10 cellular contexts compared by ENCODE assay signal in genomic region chr1:54996869-54997710, GRCh38. TPM values are rescaled to one million over a fixed set of nuclear protein-coding genes. Genes with fewer than 3 reads are reported as not detected.
A peak's percentile ranks its signal among the peaks of the same experiment; 100 is the strongest.
DNase-seq lines count a peak whose midpoint lies in the region; ATAC-seq and TF ChIP-seq lines count a peak whose summit lies in the region.
"Had no signal": no experiment of that assay in that cellular context is flagged by ENCODE, and none has a peak within 500 bp of the region (broad histone marks: within the 10 kb centered on the region; RNA-seq: fewer than 3 reads in every experiment).

No MANE protein-coding gene starts in this region.

- no peak for TF ChIP-seq CTCF in upper lobe of right lung (IDR thresholded peaks at IDR 0.05)

- peaks cover 53% of the 10 kb centered on the region for H3K27me3 ChIP-seq in upper lobe of right lung

- no peaks in the 10 kb centered on the region for H3K9me3 Mint-ChIP-seq in activated naive CD8-positive, alpha-beta T cell (ENCODE audit: low read depth)
- no peaks in the 10 kb centered on the region for H3K9me3 Mint-ChIP-seq in activated naive CD8-positive, alpha-beta T cell treated with anti-CD3 and anti-CD28 coated beads, Interleukin-2, amount 50 U/mL, for 24 hours

- H3K4me3 Mint-ChIP-seq in activated naive CD8-positive, alpha-beta T cell, result peak overlapping the region; percentile 72
- H3K4me3 Mint-ChIP-seq in activated naive CD8-positive, alpha-beta T cell treated with anti-CD3 and anti-CD28 coated beads, Interleukin-2, amount 50 U/mL, for 24 hours, result no peak overlapping the region

- H3K36me3 Mint-ChIP-seq in activated naive CD8-positive, alpha-beta T cell, result no peaks in the 10 kb centered on the region
- no peaks in the 10 kb centered on the region for H3K36me3 Mint-ChIP-seq in activated naive CD8-positive, alpha-beta T cell treated with anti-CD3 and anti-CD28 coated beads, Interleukin-2, amount 50 U/mL, for 24 hours (ENCODE audit: low read depth)

- DNase-seq in activated naive CD8-positive, alpha-beta T cell treated with anti-CD3 and anti-CD28 coated beads, Interleukin-2, amount 50 U/mL, for 24 hours, result no peak
- peak; percentile 13 for DNase-seq in amniotic epithelial cell (ENCODE audit: low read depth)
- peak; percentile 67 for DNase-seq in iPS-NIHi7 (ENCODE audit: extremely low spot score)
- DNase-seq in upper lobe of right lung, result no peak
- DNase-seq in inferior parietal cortex (ENCODE audit: extremely low spot score), result no peak

- H3K27me3 Mint-ChIP-seq in activated naive CD8-positive, alpha-beta T cell, result peaks cover 14% of the 10 kb centered on the region
- peaks cover 42% of the 10 kb centered on the region for H3K27me3 Mint-ChIP-seq in activated naive CD8-positive, alpha-beta T cell treated with anti-CD3 and anti-CD28 coated beads, Interleukin-2, amount 50 U/mL, for 24 hours

- H3K4me1 Mint-ChIP-seq in activated naive CD8-positive, alpha-beta T cell (ENCODE audit: low read depth), result peaks cover 20% of the 10 kb centered on the region
- peaks cover 21% of the 10 kb centered on the region for H3K4me1 Mint-ChIP-seq in activated naive CD8-positive, alpha-beta T cell treated with anti-CD3 and anti-CD28 coated beads, Interleukin-2, amount 50 U/mL, for 24 hours

- no peak overlapping the region for H3K4me3 ChIP-seq in upper lobe of right lung
- H3K4me3 ChIP-seq: BLaER1, right atrium auricular region had no signal

- intact Hi-C loops in upper lobe of right lung (cut with DNase I), result loop anchor here (5.0 kb wide), 1 partner anchor 50 kb away; no protein-coding TSS in a partner anchor

- H3K9me3 ChIP-seq in upper lobe of right lung, result no peaks in the 10 kb centered on the region
- H3K9me3 ChIP-seq: BLaER1, right atrium auricular region had no signal

- ATAC-seq in activated naive CD8-positive, alpha-beta T cell treated with anti-CD3 and anti-CD28 coated beads, Interleukin-2, amount 50 U/mL, for 24 hours, result no peak
- ATAC-seq in upper lobe of right lung, result peak; percentile 5
- ATAC-seq in HG03442 (IDR thresholded peaks at IDR 0.05; ENCODE audit: unreplicated experiment), result no peak
- no peak for ATAC-seq in GM21515 (IDR thresholded peaks at IDR 0.05; ENCODE audit: unreplicated experiment)

- no peaks in the 10 kb centered on the region for H3K36me3 ChIP-seq in upper lobe of right lung
- H3K36me3 ChIP-seq: BLaER1, right atrium auricular region had no signal

- H3K4me1 ChIP-seq in upper lobe of right lung, result no peaks in the 10 kb centered on the region
- H3K4me1 ChIP-seq: BLaER1 had no signal

- H3K27ac Mint-ChIP-seq in activated naive CD8-positive, alpha-beta T cell, result no peak overlapping the region
- no peak overlapping the region for H3K27ac Mint-ChIP-seq in activated naive CD8-positive, alpha-beta T cell treated with anti-CD3 and anti-CD28 coated beads, Interleukin-2, amount 50 U/mL, for 24 hours

- H3K27ac ChIP-seq in upper lobe of right lung, result no peak overlapping the region
- H3K27ac ChIP-seq: BLaER1, right atrium auricular region had no signal

RNA-seq across cellular contexts. Expression of gene BSND, which starts 1.6 kb away (rescaled TPM):
- total RNA-seq in upper lobe of right lung, result not detected
- total RNA-seq: right atrium auricular region had no signal

RNA-seq across cellular contexts. Expression of gene TMEM61, which starts 16.7 kb away (rescaled TPM):
- 2.3 TPM for total RNA-seq in upper lobe of right lung
- total RNA-seq: right atrium auricular region had no signal

RNA-seq across cellular contexts. Expression of gene PCSK9, which starts 42.3 kb away (rescaled TPM):
- 23.5 TPM for total RNA-seq in upper lobe of right lung

Comparison
In these comparisons a context has a peak if more than half of its experiments do, and no peak if none do; other contexts are left out.
1. DNase-seq: peak in amniotic epithelial cell (single experiment) and iPS-NIHi7 (single experiment); none in activated naive CD8-positive, alpha-beta T cell treated with anti-CD3 and anti-CD28 coated beads, Interleukin-2, amount 50 U/mL, for 24 hours (single experiment), upper lobe of right lung (single experiment) and inferior parietal cortex (single experiment).